In genomic region chr2:237409263-237409662, GRCh38 we compare ENCODE assay signal across 9 cellular contexts. TPM values are rescaled to one million over a fixed set of nuclear protein-coding genes. Genes with fewer than 3 reads are reported as not detected.
DNase-seq lines count a peak whose midpoint lies in the region; FAIRE-seq and TF ChIP-seq lines count a peak whose summit lies in the region.
"Not testable (repeated sequence)": the region's sequence is repeated elsewhere in the genome, so short reads cannot be mapped to it uniquely, and the experiment has no call there.
"Had no signal": no experiment of that assay in that cellular context is flagged by ENCODE, and none has a peak within 500 bp of the region (broad histone marks: within the 10 kb centered on the region; RNA-seq: fewer than 3 reads in every experiment).

No MANE protein-coding gene starts in this region.

- DNase-seq in HFFc6; astrocyte (ENCODE audit: low read depth); left ventricle myocardium inferior; tibial nerve (ENCODE audit: low spot score in 2 of 2): not testable (repeated sequence)
- DNase-seq in fibroblast of mammary gland (ENCODE audit: low read depth): peak; percentile 46

- H3K9me3 Mint-ChIP-seq in HFFc6; astrocyte (ENCODE audit: unreplicated experiment): not testable (repeated sequence)

- TF ChIP-seq CTCF in HFFc6 (IDR thresholded peaks at IDR 0.05); astrocyte (IDR thresholded peaks at IDR 0.05; ENCODE audit: insufficient read depth, low read depth, low read length); fibroblast of mammary gland (conservative IDR thresholded peaks at IDR 0.05; ENCODE audit: control insufficient read depth, insufficient read depth, low read depth, low read length); left ventricle myocardium inferior (IDR thresholded peaks at IDR 0.05; ENCODE audit: borderline replicate concordance); tibial nerve (IDR thresholded peaks at IDR 0.05): not testable (repeated sequence)

- H2AFZ ChIP-seq in ACC112 (ENCODE audit: low read length, unreplicated experiment); astrocyte (ENCODE audit: low read depth, low read length): not testable (repeated sequence)

- not testable (repeated sequence) for H3K4me2 ChIP-seq in astrocyte (ENCODE audit: low read length)

- not testable (repeated sequence) for TF ChIP-seq POLR2A in tibial nerve (IDR thresholded peaks at IDR 0.05)

- H3K27me3 Mint-ChIP-seq in HFFc6 (ENCODE audit: insufficient read depth): peaks cover 23% of the 10 kb centered on the region
- H3K27me3 Mint-ChIP-seq in astrocyte (ENCODE audit: low read depth, unreplicated experiment): not testable (repeated sequence)

- not testable (repeated sequence) for H3K9me3 ChIP-seq in astrocyte (ENCODE audit: insufficient read depth, low read depth, low read length); left ventricle myocardium inferior (replicated peaks); muscle layer of duodenum (ENCODE audit: control insufficient read depth in 1 of 2, low read length in 2 of 2); tibial nerve

- H3K4me1 ChIP-seq in ACC112 (ENCODE audit: control insufficient read depth, insufficient read depth, low read length, unreplicated experiment) (peaks cover 46% of the 10 kb centered on the region), astrocyte (ENCODE audit: insufficient read depth, low read length) (peaks cover 16% of the 10 kb centered on the region), left ventricle myocardium inferior (peaks cover 49% of the 10 kb centered on the region), muscle layer of duodenum (ENCODE audit: control insufficient read depth in 1 of 2, insufficient read depth in 2 of 2, low read length in 2 of 2) (peaks cover 5 to 30% of the 10 kb centered on the region in 2 donors), tibial nerve (peaks cover 0 to 23% (median 0%) of the 10 kb centered on the region in 4 donors)

- not testable (repeated sequence) for H4K20me1 ChIP-seq in astrocyte (ENCODE audit: insufficient read depth, low read length)

- 87% methylated on average over 2 of the region's 2 CpGs for WGBS in tibial nerve, 2 donors

- H3K79me2 ChIP-seq in ACC112 (ENCODE audit: control insufficient read depth, insufficient read depth, low read length, unreplicated experiment) (peaks cover 98% of the 10 kb centered on the region), astrocyte (ENCODE audit: insufficient read depth, low read length) (peaks cover 92% of the 10 kb centered on the region)

- FAIRE-seq in astrocyte (lab: Jason Lieb, UNC): not testable (repeated sequence)

- H3K4me1 Mint-ChIP-seq in HFFc6 (ENCODE audit: low read depth) (peaks cover 72% of the 10 kb centered on the region), astrocyte (ENCODE audit: low read depth, unreplicated experiment) (peaks cover 39% of the 10 kb centered on the region)

- H3K4me3 Mint-ChIP-seq in HFFc6 (peak overlapping the region; percentile 97), astrocyte (ENCODE audit: unreplicated experiment) (peak overlapping the region; percentile 92)

- not testable (repeated sequence) for TF ChIP-seq EP300 in tibial nerve (IDR thresholded peaks at IDR 0.05)

- not testable (repeated sequence) for H3K9ac ChIP-seq in astrocyte (ENCODE audit: low read length)

- peaks cover 60% of the 10 kb centered on the region for H3K36me3 ChIP-seq in ACC112 (ENCODE audit: insufficient read depth, low read length)
- H3K36me3 ChIP-seq in astrocyte (ENCODE audit: insufficient read depth, low read length); left ventricle myocardium inferior; tibial nerve: not testable (repeated sequence)
- H3K36me3 ChIP-seq in muscle layer of duodenum (ENCODE audit: control insufficient read depth in 1 of 2, insufficient read depth in 2 of 2, low read length in 2 of 2): peaks cover 0 to 11% of the 10 kb centered on the region in 2 donors

- not testable (repeated sequence) for H3K27me3 ChIP-seq in ACC112 (ENCODE audit: insufficient read depth, low read length); astrocyte (ENCODE audit: insufficient read depth, low read length); muscle layer of duodenum (ENCODE audit: low read depth, low read length); tibial nerve
- peaks cover 46% of the 10 kb centered on the region for H3K27me3 ChIP-seq in left ventricle myocardium inferior (ENCODE audit: low read depth)

- H3K27ac ChIP-seq in ACC112 (ENCODE audit: low read depth, low read length): peak overlapping the region; percentile 90
- peak overlapping the region; percentile 34 for H3K27ac ChIP-seq in astrocyte (ENCODE audit: low read depth, low read length)
- H3K27ac ChIP-seq in left ventricle myocardium inferior (replicated peaks): peak overlapping the region; percentile 82
- peak overlapping the region; percentile 79 for H3K27ac ChIP-seq in muscle layer of duodenum (ENCODE audit: low read length)
- H3K27ac ChIP-seq in skin epidermis: peak overlapping the region in 13 of 21 experiments; percentile 8 to 90 (median 67)
- H3K27ac ChIP-seq in tibial nerve: peak overlapping the region in 3 of 4 donors; percentile 25 to 85 (median 30)

- peak overlapping the region; percentile 94; the same call in 1 of the 2 replicates for H3K27ac Mint-ChIP-seq in HFFc6
- not testable (repeated sequence) for H3K27ac Mint-ChIP-seq in astrocyte (ENCODE audit: unreplicated experiment)

- intact Hi-C loops in left ventricle myocardium inferior (cut with micrococcal nuclease): loop anchor here (10.0 kb wide), 1 partner anchor 254 kb away; no protein-coding TSS in a partner anchor

- peaks cover 82% of the 10 kb centered on the region for H3K36me3 Mint-ChIP-seq in HFFc6 (ENCODE audit: low read depth)
- peaks cover 24% of the 10 kb centered on the region for H3K36me3 Mint-ChIP-seq in astrocyte (ENCODE audit: low read depth, unreplicated experiment)

- H3K4me3 ChIP-seq in ACC112 (ENCODE audit: low read depth, low read length) (peak overlapping the region; percentile 93), fibroblast of mammary gland (ENCODE audit: control insufficient read depth, low read depth, low read length) (peak overlapping the region; percentile 100), left ventricle myocardium inferior (peak overlapping the region; percentile 62), skin epidermis (peak overlapping the region in 3 of 7 experiments; percentile 12 to 41 (median 36)), tibial nerve (peak overlapping the region in 1 of 4 donors; percentile 49)
- H3K4me3 ChIP-seq in astrocyte (ENCODE audit: insufficient read depth, low read depth, low read length); muscle layer of duodenum (ENCODE audit: low read depth in 1 of 2, low read length in 2 of 2): not testable (repeated sequence)

RNA-seq across cellular contexts. Expression of gene COL6A3, which starts 4.7 kb away (rescaled TPM):
- 100 to 1,000 TPM; 409 to 759 (median 458) TPM for total RNA-seq in HFFc6 (2021; fragmentation: NEBNext Ultra II Directional; extraction: Animal tissue kit (Norgen Biotek cat#: 25700))
- total RNA-seq in astrocyte (200 and 560 TPM in 2 replicates), left ventricle myocardium inferior (57.1 TPM), tibial nerve (100 to 1,000 TPM; 228 to 558 (median 364) TPM)
- total RNA-seq: HepG2 had no signal

Comparison
In these comparisons a context has a peak if more than half of its experiments do, and no peak if none do; other contexts are left out.
1. H3K27ac ChIP-seq: peak in every context shown above with its lines; median percentile 90 in ACC112; 82 in left ventricle myocardium inferior; 79 in muscle layer of duodenum; 67 in skin epidermis; 34 in astrocyte; 30 in tibial nerve.